ENCODE assay signal across 1 cellular context in genomic region chr11:15985863-15986139, GRCh38.
TF ChIP-seq lines count a peak whose summit lies in the region.

No MANE protein-coding gene starts in this region.

TF ChIP-seq in IMR-90, 13 proteins besides CTCF, POLR2A, EP300 and RAD21:
- TF ChIP-seq RCOR1 (IDR thresholded peaks at IDR 0.05; ENCODE audit: insufficient replicate concordance, low read length) = no peak
- no peak for TF ChIP-seq MAZ (IDR thresholded peaks at IDR 0.05; ENCODE audit: borderline replicate concordance, low read depth, low read length)
- no peak for TF ChIP-seq NFE2L2 (IDR thresholded peaks at IDR 0.05; ENCODE audit: low read depth, low read length)
